ENCODE assay signal across 28 cellular contexts in genomic region chr13:92938481-92939020, GRCh38.
"Had no signal": no experiment of that assay in that cellular context is flagged by ENCODE, and none has a peak within 500 bp of the region (broad histone marks: within the 10 kb centered on the region; RNA-seq: fewer than 3 reads in every experiment).

No MANE protein-coding gene starts in this region.

- H3K9me3 ChIP-seq: adrenal gland, breast epithelium, SJCRH30 had no signal

- H3K27me3 ChIP-seq: adrenal gland, breast epithelium, SJCRH30 had no signal

- ATAC-seq: activated CD4-positive, CD25-positive, alpha-beta regulatory T cell treated with anti-CD3 and anti-CD28 coated beads, Interleukin-2, amount 50 U/mL, for 24 hours; activated CD8-positive, alpha-beta T cell treated with anti-CD3 and anti-CD28 coated beads for 36 hours; activated T-cell treated with anti-CD3 and anti-CD28 coated beads, Interleukin-2, amount 50 U/mL, for 72 hours; Panc1; Right ventricle myocardium inferior; SK-N-SH treated with all-trans-retinoic acid at 6 μM for 48 hours had no signal

- H3K36me3 ChIP-seq: adrenal gland, breast epithelium, SJCRH30 had no signal

- H3K4me1 ChIP-seq: adrenal gland, breast epithelium, SJCRH30 had no signal

- H3K4me3 ChIP-seq: adrenal gland, breast epithelium, SJCRH30 had no signal

- DNase-seq: activated CD4-positive, alpha-beta T cell treated with anti-CD3 and anti-CD28 coated beads for 4 hours; activated CD8-positive, alpha-beta memory T cell treated with anti-CD3 and anti-CD28 coated beads, Interleukin-2, amount 50 U/mL, for 4 hours; activated CD8-positive, alpha-beta T cell treated with anti-CD3 and anti-CD28 coated beads for 36 hours; activated gamma-delta T cell treated with Interleukin-2 at 50 U/mL for 16 hours; activated naive CD4-positive, alpha-beta T cell treated with anti-CD3 and anti-CD28 coated beads, Interleukin-2, amount 50 U/mL, for 16 hours; activated naive CD8-positive, alpha-beta T cell treated with anti-CD3 and anti-CD28 coated beads, Interleukin-2, amount 10 ng/mL, durations not matched to agents 7 days and 5 days; activated T-cell treated with anti-CD3 and anti-CD28 coated beads, Interleukin-2, amount 50 U/mL, for 72 hours; adrenal gland; aorta; caudate nucleus; IMR-90; Kasumi-1; KBM-7; NCI-H1048; NCI-H1694; NCI-H2029; NCI-H345; NCI-H510A; NCI-H526 treated with DMSO at 0.1 percent for 48 hours; OCI-M1; RPMI8226; SJCRH30; SW 1271 had no signal

- H3K27ac ChIP-seq: adrenal gland, breast epithelium, SJCRH30 had no signal
